8 cellular contexts compared by ENCODE assay signal in the genomic region with DNA sequence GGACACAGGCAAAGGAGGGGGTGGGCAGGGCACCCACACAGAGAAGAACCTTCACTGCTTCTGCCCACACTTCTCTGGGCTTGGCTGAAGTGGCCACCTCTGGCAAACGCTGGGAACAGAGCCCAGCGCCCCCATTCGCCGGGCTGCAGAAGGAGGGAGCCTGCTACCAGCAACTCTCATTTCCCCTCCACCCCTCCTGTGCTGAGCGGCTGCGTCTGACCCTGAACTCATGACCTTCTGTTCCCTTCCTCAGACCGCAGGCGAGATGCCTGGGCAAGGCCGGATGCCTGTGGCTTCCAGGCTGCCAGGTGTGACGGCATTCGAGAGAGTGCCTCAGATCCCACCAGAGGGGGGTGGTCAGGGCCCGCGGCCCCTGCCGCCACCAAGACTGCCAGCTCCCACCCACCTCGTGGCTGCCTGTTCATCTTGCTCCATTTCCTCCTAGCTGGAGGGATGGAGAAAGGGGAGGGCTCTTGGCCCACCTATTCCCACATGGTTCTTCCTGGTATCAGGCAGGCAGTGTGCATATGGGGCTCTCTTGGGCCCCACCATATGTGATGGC. TPM values are rescaled to one million over a fixed set of nuclear protein-coding genes. Genes with fewer than 3 reads are reported as not detected.
DNase-seq lines count a peak whose midpoint lies in the region; ATAC-seq and TF ChIP-seq lines count a peak whose summit lies in the region.

No MANE protein-coding gene starts in this region.

- peaks cover 75% of the 10 kb centered on the region for H3K4me1 ChIP-seq in left ventricle myocardium inferior

- peaks cover 6 to 31% of the 10 kb centered on the region in 2 donors for H3K36me3 Mint-ChIP-seq in activated naive CD4-positive, alpha-beta T cell treated with anti-CD3 and anti-CD28 coated beads, Interleukin-2, amount 50 U/mL, for 72 hours

- peak overlapping the region; percentile 95 for H3K27ac ChIP-seq in left ventricle myocardium inferior (replicated peaks)

- no peaks in the 10 kb centered on the region for H3K9me3 Mint-ChIP-seq in activated naive CD4-positive, alpha-beta T cell treated with anti-CD3 and anti-CD28 coated beads, Interleukin-2, amount 50 U/mL, for 72 hours

- peak overlapping the region; percentile 78 to 97 for H3K27ac Mint-ChIP-seq in activated naive CD4-positive, alpha-beta T cell treated with anti-CD3 and anti-CD28 coated beads, Interleukin-2, amount 50 U/mL, for 72 hours

- no peaks in the 10 kb centered on the region for H3K27me3 ChIP-seq in left ventricle myocardium inferior (ENCODE audit: low read depth)

- H3K4me3 ChIP-seq in left ventricle myocardium inferior: peak overlapping the region; percentile 17
- peak overlapping the region; percentile 6 for H3K4me3 ChIP-seq in retinal pigment epithelial cell (ENCODE audit: low read length)

- DNase-seq in SIG-M5 treated with dmso at 0.1 percent for 504 hours (lab: John Stamatoyannopoulos, UW; ENCODE audit: unreplicated experiment) (peak; percentile 87), left ventricle myocardium inferior (peak; percentile 80), retinal pigment epithelial cell (ENCODE audit: low read depth) (peak; percentile 100), 8988T (no peak)
- DNase-seq in activated naive CD4-positive, alpha-beta T cell treated with anti-CD3 and anti-CD28 coated beads, Interleukin-2, amount 50 U/mL, for 72 hours (ENCODE audit: low spot score in 2 of 2): peak; percentile 79 to 96

- TF ChIP-seq CTCF in left ventricle myocardium inferior (IDR thresholded peaks at IDR 0.05; ENCODE audit: borderline replicate concordance) (no peak), retinal pigment epithelial cell (conservative IDR thresholded peaks at IDR 0.05; ENCODE audit: low read depth, low read length) (peak; percentile 51)

- intact Hi-C loops in left ventricle myocardium inferior (cut with micrococcal nuclease): loop anchor here (5.0 to 10.0 kb wide), 3 partner anchors 90 to 283 kb away; no protein-coding TSS in a partner anchor

- ATAC-seq in GM18861 (IDR thresholded peaks at IDR 0.05; ENCODE audit: unreplicated experiment) (peak; percentile 55), HG03060 (IDR thresholded peaks at IDR 0.05; ENCODE audit: low read depth, unreplicated experiment) (peak; percentile 51), HG03025 (IDR thresholded peaks at IDR 0.05; ENCODE audit: low FRiP score, unreplicated experiment) (no peak)
- peak; percentile 54 to 66 for ATAC-seq in activated naive CD4-positive, alpha-beta T cell treated with anti-CD3 and anti-CD28 coated beads, Interleukin-2, amount 50 U/mL, for 72 hours

- H3K36me3 ChIP-seq in left ventricle myocardium inferior: peaks cover 30% of the 10 kb centered on the region

- H3K9me3 ChIP-seq in left ventricle myocardium inferior (replicated peaks): no peaks in the 10 kb centered on the region

RNA-seq across cellular contexts. Expression of a gene that starts 19.8 kb away (rescaled TPM):
- total RNA-seq in activated naive CD4-positive, alpha-beta T cell treated with anti-CD3 and anti-CD28 coated beads, Interleukin-2, amount 50 U/mL, for 72 hours: 10 to 100 TPM; 20.7 to 26.6 TPM
- 25.6 TPM for total RNA-seq in left ventricle myocardium inferior
